In genomic region chr18:77071711-77072292, GRCh38 we compare ENCODE assay signal across 8 cellular contexts.
DNase-seq lines count a peak whose midpoint lies in the region; ATAC-seq and TF ChIP-seq lines count a peak whose summit lies in the region.

No MANE protein-coding gene starts in this region.

- H3K27me3 Mint-ChIP-seq in T-cell (no peaks in the 10 kb centered on the region), chondrocyte (ENCODE audit: low read depth) (no peaks in the 10 kb centered on the region), natural killer cell (ENCODE audit: low read depth in 2 of 2) (no peaks in the 10 kb centered on the region)

- H3K4me3 Mint-ChIP-seq in T-cell, result peak overlapping the region in 2 of 3 donors; percentile 11 to 38
- H3K4me3 Mint-ChIP-seq in chondrocyte (ENCODE audit: unreplicated experiment), result no peak overlapping the region
- peak overlapping the region; percentile 83 for H3K4me3 Mint-ChIP-seq in natural killer cell

- DNase-seq in Daoy (ENCODE audit: low read depth) (peak; percentile 86), T-cell (peak in 33 of 34 experiments; percentile 51 to 89 (median 80)), chondrocyte (ENCODE audit: low spot score) (no peak), natural killer cell (peak; percentile 63), NOMO-1 (lab: John Stamatoyannopoulos, UW; ENCODE audit: unreplicated experiment in 2 of 2) (no peak), COR-L47 (lab: John Stamatoyannopoulos, UW) (no peak)

- peaks cover 36% of the 10 kb centered on the region for H3K36me3 Mint-ChIP-seq in T-cell
- H3K36me3 Mint-ChIP-seq in chondrocyte (ENCODE audit: low read depth), result peaks cover 2% of the 10 kb centered on the region
- no peaks in the 10 kb centered on the region for H3K36me3 Mint-ChIP-seq in natural killer cell

- peak overlapping the region; percentile 87 to 100 for H3K27ac Mint-ChIP-seq in T-cell
- peak overlapping the region; percentile 95 for H3K27ac Mint-ChIP-seq in chondrocyte (ENCODE audit: unreplicated experiment)
- H3K27ac Mint-ChIP-seq in natural killer cell, result peak overlapping the region; percentile 94 to 98

- ATAC-seq in T-cell (replicated peaks in 1 of 4) (peak; percentile 23 to 77 (median 29)), natural killer cell (peak; percentile 39 to 65 (median 49)), HG03135 (IDR thresholded peaks at IDR 0.05; ENCODE audit: unreplicated experiment) (no peak), GM21825 (IDR thresholded peaks at IDR 0.05; ENCODE audit: unreplicated experiment) (no peak)

- CTCF ChIA-PET in T-cell (lab: Charles Lee), result interaction anchor here (0.6 to 2.2 kb wide), 6 partner anchors 9 to 149 kb away, joined by 3 to 6 read pairs (median 5); no protein-coding TSS in a partner anchor

- no peaks in the 10 kb centered on the region for H3K9me3 Mint-ChIP-seq in T-cell
- H3K9me3 Mint-ChIP-seq in chondrocyte (ENCODE audit: low read depth), result no peaks in the 10 kb centered on the region
- H3K9me3 Mint-ChIP-seq in natural killer cell, result no peaks in the 10 kb centered on the region

- POLR2A ChIA-PET in T-cell (lab: Charles Lee), result interaction anchor here (0.6 to 0.9 kb wide), 4 partner anchors 8 to 36 kb away, joined by 3 to 6 read pairs (median 4); no protein-coding TSS in a partner anchor

- intact Hi-C loops in natural killer cell (cut with micrococcal nuclease), result loop anchor here (1.0 to 2.0 kb wide), 3 partner anchors 8 to 59 kb away; no protein-coding TSS in a partner anchor

- TF ChIP-seq CTCF in chondrocyte (IDR thresholded peaks at IDR 0.05) (no peak), natural killer cell (IDR thresholded peaks at IDR 0.05) (no peak)

- peaks cover 89 to 98% (median 94%) of the 10 kb centered on the region in 3 donors for H3K4me1 Mint-ChIP-seq in T-cell
- peaks cover 72% of the 10 kb centered on the region for H3K4me1 Mint-ChIP-seq in chondrocyte (ENCODE audit: low read depth)
- H3K4me1 Mint-ChIP-seq in natural killer cell, result peaks cover 94 to 97% of the 10 kb centered on the region in 2 donors

Comparison
In these comparisons a context has a peak if more than half of its experiments do, and no peak if none do; other contexts are left out.
1. DNase-seq: peak in Daoy (single experiment), T-cell (33 of 34) and natural killer cell (single experiment); none in chondrocyte (single experiment), NOMO-1 (0 of 2) and COR-L47 (single experiment).
2. ATAC-seq: peak in T-cell (4 of 4) and natural killer cell (3 of 3); none in HG03135 (single experiment) and GM21825 (single experiment).
3. Peak in every context shown above with its lines, with median percentiles within 50 percentile points of each other: H3K27ac Mint-ChIP-seq.